Comparison of ENCODE assay signal across 10 cellular contexts in genomic region chr20:41408131-41408789, GRCh38. TPM values are rescaled to one million over a fixed set of nuclear protein-coding genes. Genes with fewer than 3 reads are reported as not detected.
DNase-seq lines count a peak whose midpoint lies in the region; ATAC-seq, FAIRE-seq and TF ChIP-seq lines count a peak whose summit lies in the region.
"Had no signal": no experiment of that assay in that cellular context is flagged by ENCODE, and none has a peak within 500 bp of the region (broad histone marks: within the 10 kb centered on the region; RNA-seq: fewer than 3 reads in every experiment).

No MANE protein-coding gene starts in this region.

- CTCF ChIA-PET in CD4-positive, alpha-beta memory T cell (lab: Charles Lee; ENCODE audit: partially characterized antibody) = interaction anchor here (1.3 kb wide), 1 partner anchor 12 kb away, joined by 4 read pairs; no protein-coding TSS in a partner anchor
- CTCF ChIA-PET in GM12878 (lab: Yijun Ruan, JAX) = no interaction called here

- no peaks in the 10 kb centered on the region for H3K9me3 ChIP-seq in CD4-positive, alpha-beta memory T cell (ENCODE audit: control insufficient read depth in 1 of 2, low read length in 2 of 2)
- H3K9me3 ChIP-seq in GM12878 (replicated peaks; ENCODE audit: control insufficient read depth, insufficient read depth, low read length) (no peaks in the 10 kb centered on the region), adrenal gland (replicated peaks in 1 of 3) (no peaks in the 10 kb centered on the region), upper lobe of left lung (no peaks in the 10 kb centered on the region)
- H3K9me3 ChIP-seq: heart left ventricle had no signal

- H3K9me3 Mint-ChIP-seq in CD4-positive, alpha-beta memory T cell = no peaks in the 10 kb centered on the region

- ATAC-seq in GM19035 (IDR thresholded peaks at IDR 0.05; ENCODE audit: unreplicated experiment) = peak; percentile 83
- ATAC-seq in HG03196 (IDR thresholded peaks at IDR 0.05; ENCODE audit: unreplicated experiment) = peak; percentile 73
- ATAC-seq in GM12878 = peak; percentile 93
- ATAC-seq in upper lobe of left lung (ENCODE audit: low FRiP score in 2 of 2) = no peak

- H2AFZ ChIP-seq in GM12878 (ENCODE audit: control insufficient read depth, low read depth, low read length) = no peak overlapping the region

- intact Hi-C loops in CD4-positive, alpha-beta memory T cell (cut with micrococcal nuclease) = no loop called here
- intact Hi-C loops in GM12878 (cut with micrococcal nuclease; ENCODE audit: unreplicated experiment) (no loop called here), adrenal gland (cut with DNase I) (no loop called here)

- TF ChIP-seq CTCF in GM12878 (IDR thresholded peaks at IDR 0.05 in 2 of 3, conservative IDR thresholded peaks at IDR 0.05 in 1 of 3; ENCODE audit: control insufficient read depth in 2 of 3, extremely low read depth in 1 of 3, insufficient read depth in 1 of 3, low read depth in 3 of 3, low read length in 3 of 3) (no peak), adrenal gland (IDR thresholded peaks at IDR 0.05) (no peak), upper lobe of left lung (IDR thresholded peaks at IDR 0.05) (no peak)

- H3K4me1 Mint-ChIP-seq in CD4-positive, alpha-beta memory T cell = peaks cover 5 to 15% (median 12%) of the 10 kb centered on the region in 4 donors

- in situ Hi-C loops in GM12878 (cut with MboI) = no loop called here

- H3K4me3 Mint-ChIP-seq in CD4-positive, alpha-beta memory T cell = peak overlapping the region in 1 of 8 donors; percentile 20

- H3K27me3 ChIP-seq in CD4-positive, alpha-beta memory T cell (ENCODE audit: insufficient read depth, low read length) = no peaks in the 10 kb centered on the region
- H3K27me3 ChIP-seq in GM12878 (replicated peaks in 1 of 2; ENCODE audit: control insufficient read depth in 2 of 2, insufficient read depth in 2 of 2, low read length in 1 of 2) = no peaks in the 10 kb centered on the region
- no peaks in the 10 kb centered on the region for H3K27me3 ChIP-seq in adrenal gland
- no peaks in the 10 kb centered on the region for H3K27me3 ChIP-seq in upper lobe of left lung
- H3K27me3 ChIP-seq: heart left ventricle had no signal

- TF ChIP-seq RAD21 in GM12878 (IDR thresholded peaks at IDR 0.05; ENCODE audit: insufficient read depth, low read depth, low read length) = no peak

- H3K4me2 ChIP-seq in GM12878 (ENCODE audit: control insufficient read depth, insufficient read depth) = peak overlapping the region; percentile 3; the same call in 1 of the 2 replicates

- FAIRE-seq in GM12878 (lab: Jason Lieb, UNC) = no peak
- FAIRE-seq: TTC549 had no signal

- H3K27ac ChIP-seq in CD4-positive, alpha-beta memory T cell (ENCODE audit: low read depth, low read length) = no peak overlapping the region
- H3K27ac ChIP-seq in GM12878 (ENCODE audit: control insufficient read depth, insufficient read depth) (0 out of 2 replicates have a peak overlapping the region, but pooled peaks have one; percentile 3), adrenal gland (no peak overlapping the region), upper lobe of left lung (no peak overlapping the region)

- peaks cover 10% of the 10 kb centered on the region for H3K4me1 ChIP-seq in CD4-positive, alpha-beta memory T cell (ENCODE audit: insufficient read depth, low read length)
- H3K4me1 ChIP-seq in GM12878 (ENCODE audit: control insufficient read depth, insufficient read depth, low read length) (peaks cover 17% of the 10 kb centered on the region), adrenal gland (replicated peaks in 1 of 2) (peaks cover 0 to 15% of the 10 kb centered on the region in 2 donors), upper lobe of left lung (peaks cover 0 to 8% (median 6%) of the 10 kb centered on the region in 4 donors)

- BruUV-seq in GM12878 (replicated peaks; lab: Mats Ljungman, UMichigan) = no TSS peak

- SMC1A ChIA-PET in GM12878 (lab: Charles Lee; ENCODE audit: uncharacterized antibody, unreplicated experiment) = interaction anchor here (0.8 to 2.2 kb wide), 2 partner anchors 9 to 108 kb away, joined by 3 to 4 read pairs; no protein-coding TSS in a partner anchor

- H3K36me3 ChIP-seq in CD4-positive, alpha-beta memory T cell (ENCODE audit: insufficient read depth, low read length) = peaks cover 75% of the 10 kb centered on the region
- H3K36me3 ChIP-seq in GM12878 (ENCODE audit: control insufficient read depth in 2 of 2, insufficient read depth in 2 of 2, low read length in 1 of 2) = peaks cover 8 to 20% of the 10 kb centered on the region in 2 experiments
- H3K36me3 ChIP-seq in adrenal gland (replicated peaks in 1 of 2) = peaks cover 0 to 72% of the 10 kb centered on the region in 2 donors
- peaks cover 21 to 100% (median 80%) of the 10 kb centered on the region in 4 donors for H3K36me3 ChIP-seq in upper lobe of left lung

- no peaks in the 10 kb centered on the region for H3K79me2 ChIP-seq in GM12878 (ENCODE audit: control insufficient read depth, insufficient read depth, low read length)

- peak overlapping the region in 5 of 7 donors; percentile 21 to 77 (median 62) for H3K27ac Mint-ChIP-seq in CD4-positive, alpha-beta memory T cell

- H4K20me1 ChIP-seq in GM12878 (ENCODE audit: control insufficient read depth, insufficient read depth) = no peaks in the 10 kb centered on the region

- POLR2A ChIA-PET in CD4-positive, alpha-beta memory T cell (lab: Charles Lee; ENCODE audit: partially characterized antibody) = no interaction called here
- POLR2A ChIA-PET in GM12878 (lab: Charles Lee) = interaction anchor here (0.5 kb wide), 1 partner anchor 18 kb away, joined by 3 read pairs; no protein-coding TSS in a partner anchor

- no peak overlapping the region for H3K9ac ChIP-seq in GM12878 (ENCODE audit: control insufficient read depth, insufficient read depth, low read length)

- no peak overlapping the region for H3K4me3 ChIP-seq in CD4-positive, alpha-beta memory T cell (ENCODE audit: low read length in 2 of 2)
- no peak overlapping the region for H3K4me3 ChIP-seq in GM12878
- no peak overlapping the region for H3K4me3 ChIP-seq in adrenal gland
- no peak overlapping the region for H3K4me3 ChIP-seq in upper lobe of left lung
- H3K4me3 ChIP-seq: heart left ventricle had no signal

- H3K27me3 Mint-ChIP-seq in CD4-positive, alpha-beta memory T cell = no peaks in the 10 kb centered on the region

- WGBS in GM12878 (ENCODE audit: insufficient coverage, insufficient replicate concordance, low lambda C conversion rate, missing lambda C conversion rate) = 12% methylated on average over 5 of the region's 5 CpGs
- WGBS in adrenal gland, 4 donors = 66 to 76% (median 72%) methylated on average over 4 to 5 of the region's 5 CpGs
- 66 to 69% methylated on average over 5 of the region's 5 CpGs for WGBS in upper lobe of left lung, 2 donors

- TF ChIP-seq POLR2A in GM12878 (IDR thresholded peaks at IDR 0.05; ENCODE audit: low read depth, low read length) (no peak), adrenal gland (IDR thresholded peaks at IDR 0.05) (no peak), upper lobe of left lung (IDR thresholded peaks at IDR 0.05) (no peak)

- H3K36me3 Mint-ChIP-seq in CD4-positive, alpha-beta memory T cell = peaks cover 73 to 88% of the 10 kb centered on the region in 2 donors

- DNase-seq in CD4-positive, alpha-beta memory T cell = no peak
- DNase-seq in GM12878 (ENCODE audit: low read depth, low spot score) (peak; percentile 48), NCI-H2227 treated with DMSO at 0.1 percent for 48 hours (lab: John Stamatoyannopoulos, UW) (no peak), adrenal gland (no peak), GOT3 (lab: John Stamatoyannopoulos, UW) (no peak), upper lobe of left lung (no peak)

- TF ChIP-seq EP300 in GM12878 (IDR thresholded peaks at IDR 0.05; ENCODE audit: borderline replicate concordance in 1 of 2, control insufficient read depth in 1 of 2, low read depth in 2 of 2, low read length in 2 of 2) = no peak
- no peak for TF ChIP-seq EP300 in upper lobe of left lung (IDR thresholded peaks at IDR 0.05)

- RAD21 ChIA-PET in GM12878 (lab: Charles Lee; ENCODE audit: unreplicated experiment) = interaction anchor here (0.6 to 0.7 kb wide), 2 partner anchors 18 to 242 kb away, joined by 3 read pairs; no protein-coding TSS in a partner anchor

RNA-seq across cellular contexts. Expression of gene EMILIN3, which starts 41.6 kb away (rescaled TPM):
- total RNA-seq in CD4-positive, alpha-beta memory T cell = not detected
- not detected for polyA plus RNA-seq in CD4-positive, alpha-beta memory T cell
- total RNA-seq in GM12878 (2013; cell fraction: nucleolus; rRNA removed) = not detected in 2 replicates
- total RNA-seq in GM12878 (2014; rRNA removed) (not detected in 2 replicates), GM12878 (2014; rRNA removed; fragmentation: Illumina TruSeq; extraction: Trizol) (not detected in 2 replicates), GM12878 (2021) (not detected in 2 replicates), adrenal gland (1 to 10 TPM in 6 of 8 donors, under 1 TPM in 2; 0.54 to 4.1 (median 1.6) TPM), upper lobe of left lung (under 1 TPM in 4 of 6 donors, not detected in 2; 0.06 to 0.61 (median 0.16) TPM)
- polyA plus RNA-seq in GM12878 (2011; ENCODE audit: low read depth) = not detected
- polyA plus RNA-seq in GM12878 (2011; rRNA removed) (not detected in 2 replicates), GM12878 (2014; fragmentation: Illumina TruSeq; extraction: Trizol) (not detected in 2 replicates), GM12878 (2014; fragmentation: Nextera tagmentation; extraction: Ambion mirVana) (not detected), GM12878 (2014; rRNA removed) (not detected in 2 replicates), GM12878 (2016; fragmentation: Nextera tagmentation; extraction: Ambion mirVana) (not detected), adrenal gland (1 to 10 TPM in 2 of 3 donors, under 1 TPM in 1; 0.42 to 2.7 (median 1.2) TPM)
- polyA plus RNA-seq in GM12878 (2011; cell fraction: cytosol; rRNA removed) = not detected in 2 replicates
- polyA plus RNA-seq in GM12878 (2011; cell fraction: nucleus; rRNA removed) = not detected in 2 replicates
- polyA plus RNA-seq in GM12878 (2012) = not detected in 2 replicates
- not detected in 2 replicates for polyA minus RNA-seq in GM12878 (2011; rRNA and poly(A)+ RNA removed)
- polyA minus RNA-seq in GM12878 (2011; cell fraction: cytosol; rRNA and poly(A)+ RNA removed) = not detected in 2 replicates
- polyA minus RNA-seq in GM12878 (2011; cell fraction: nucleus; rRNA and poly(A)+ RNA removed) = not detected in 2 replicates

Comparison
In these comparisons a context has a peak if more than half of its experiments do, and no peak if none do; other contexts are left out.
1. ATAC-seq: peak in GM19035 (single experiment), HG03196 (single experiment) and GM12878 (single experiment); none in upper lobe of left lung (0 of 2).